In the genomic region with DNA sequence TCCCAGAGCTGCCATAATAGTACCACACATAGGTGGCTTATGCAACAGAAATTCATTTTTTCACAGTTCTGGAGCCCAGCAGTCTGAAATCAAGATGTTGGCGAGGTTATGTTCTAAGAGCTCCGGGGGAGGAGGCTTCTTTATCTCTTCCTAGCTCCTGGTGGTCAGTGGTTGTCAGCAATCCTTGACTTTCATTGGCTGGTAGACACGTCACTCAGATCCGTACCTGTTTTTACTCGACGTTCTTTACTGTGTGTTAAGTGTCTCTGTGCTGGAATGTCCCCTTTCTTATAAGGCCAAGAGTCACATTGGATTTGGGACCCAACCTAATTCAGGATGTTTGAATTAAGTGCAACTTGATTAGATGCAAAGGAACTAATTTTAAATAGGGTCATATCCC, we compare ENCODE assay signal across 19 cellular contexts.
"Had no signal": no experiment of that assay in that cellular context is flagged by ENCODE, and none has a peak within 500 bp of the region (broad histone marks: within the 10 kb centered on the region; RNA-seq: fewer than 3 reads in every experiment).

No MANE protein-coding gene starts in this region.

- H3K27me3 Mint-ChIP-seq: naive thymus-derived CD8-positive, alpha-beta T cell; type B pancreatic cell had no signal

- H3K27ac Mint-ChIP-seq: naive thymus-derived CD8-positive, alpha-beta T cell; nephron progenitor cell; stimulated activated effector memory CD8-positive, alpha-beta T cell treated with anti-CD3 and anti-CD28 coated beads, Interleukin-12 subunit alpha, Interleukin-12 subunit beta, amount 100 ng/mL, for 72 hours; type B pancreatic cell had no signal

- ATAC-seq: left cardiac atrium; left lung; naive thymus-derived CD8-positive, alpha-beta T cell; right cardiac atrium; stimulated activated effector memory CD8-positive, alpha-beta T cell treated with anti-CD3 and anti-CD28 coated beads, Interleukin-12 subunit alpha, Interleukin-12 subunit beta, amount 100 ng/mL, for 72 hours had no signal

- H3K4me3 ChIP-seq: dorsolateral prefrontal cortex, left lung, prostate gland, sigmoid colon, stomach, tibial artery had no signal

- H3K9me3 ChIP-seq: left lung, prostate gland, sigmoid colon, stomach, tibial artery had no signal

- H3K36me3 Mint-ChIP-seq: naive thymus-derived CD8-positive, alpha-beta T cell; stimulated activated effector memory CD8-positive, alpha-beta T cell treated with anti-CD3 and anti-CD28 coated beads, Interleukin-12 subunit alpha, Interleukin-12 subunit beta, amount 100 ng/mL, for 72 hours; type B pancreatic cell had no signal

- H3K36me3 ChIP-seq: left lung, prostate gland, sigmoid colon, stomach, tibial artery had no signal

- H3K4me1 Mint-ChIP-seq: naive thymus-derived CD8-positive, alpha-beta T cell; nephron progenitor cell; stimulated activated effector memory CD8-positive, alpha-beta T cell treated with anti-CD3 and anti-CD28 coated beads, Interleukin-12 subunit alpha, Interleukin-12 subunit beta, amount 100 ng/mL, for 72 hours had no signal

- H3K4me3 Mint-ChIP-seq: naive thymus-derived CD8-positive, alpha-beta T cell; nephron progenitor cell; stimulated activated effector memory CD8-positive, alpha-beta T cell treated with anti-CD3 and anti-CD28 coated beads, Interleukin-12 subunit alpha, Interleukin-12 subunit beta, amount 100 ng/mL, for 72 hours; type B pancreatic cell had no signal

- H3K27me3 ChIP-seq: dorsolateral prefrontal cortex, left lung, sigmoid colon, stomach, tibial artery had no signal

- DNase-seq: dorsolateral prefrontal cortex; effector CD4-positive, alpha-beta T cell; hypothalamus; left cardiac atrium; left lung; mesenchymal stem cell; naive thymus-derived CD8-positive, alpha-beta T cell; nephron progenitor cell; nucleus accumbens; right cardiac atrium; sigmoid colon; stimulated activated CD4-positive, alpha-beta T cell treated with anti-CD3 and anti-CD28 coated beads, Interleukin-2, amount 100 ng/mL, for 24 hours; stimulated activated CD4-positive, alpha-beta T cell treated with anti-CD3 and anti-CD28 coated beads, Interleukin-4, amount 100 ng/mL, for 24 hours; stimulated activated naive CD4-positive, alpha-beta T cell treated with Interleukin-2 at 50 U/mL for 16 hours; stomach; tibial artery had no signal

- H3K9me3 Mint-ChIP-seq: nephron progenitor cell had no signal

- H3K27ac ChIP-seq: dorsolateral prefrontal cortex, left lung, prostate gland, sigmoid colon, stomach, tibial artery had no signal

- H3K4me1 ChIP-seq: left lung, prostate gland, sigmoid colon, stomach, tibial artery had no signal
